2 cellular contexts compared by ENCODE assay signal in the genomic region with DNA sequence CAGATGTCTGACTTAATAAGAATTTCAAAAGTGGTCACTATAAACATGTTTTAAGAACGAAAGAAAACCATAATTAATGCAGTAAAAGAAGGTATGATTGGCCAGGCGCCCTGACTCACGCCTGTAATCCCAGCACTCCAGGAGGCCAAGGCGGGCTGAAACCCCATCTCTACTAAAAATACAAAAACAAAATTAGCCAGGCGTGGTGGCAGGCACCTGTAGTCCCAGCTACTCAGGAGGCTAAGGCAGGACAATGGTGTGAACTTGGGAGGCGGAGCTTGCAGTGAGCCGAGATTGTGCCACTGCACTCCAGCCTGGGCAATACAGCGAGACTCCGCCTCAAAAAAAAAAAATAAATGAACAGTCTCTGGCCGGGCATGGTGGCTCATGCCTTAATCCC.
TF ChIP-seq lines count a peak whose summit lies in the region.

No MANE protein-coding gene starts in this region.

TF ChIP-seq in HEK293, 187 proteins besides CTCF, POLR2A, EP300 and RAD21 (continues in another document):
- TF ChIP-seq ZNF600 (tag by site-specific recombination; IDR thresholded peaks at IDR 0.05) (peak; percentile 29; the same call in 1 of the 2 replicates), PRDM6 (tag by site-specific recombination; IDR thresholded peaks at IDR 0.05) (peak; percentile 80), ZNF121 (tag by site-specific recombination; IDR thresholded peaks at IDR 0.05) (peak; percentile 99), ZSCAN5A (tag by site-specific recombination; IDR thresholded peaks at IDR 0.05) (0 out of 2 replicates have a peak, but pooled peaks have one; percentile 13), ZNF362 (tag by site-specific recombination; IDR thresholded peaks at IDR 0.05) (0 out of 2 replicates have a peak, but pooled peaks have one; percentile 18), ZNF335 (tag by site-specific recombination; conservative IDR thresholded peaks at IDR 0.05) (peak; percentile 57), GLIS1 (tag by site-specific recombination; IDR thresholded peaks at IDR 0.05) (peak; percentile 91), ZBTB8A (tag by site-specific recombination; IDR thresholded peaks at IDR 0.05) (peak; percentile 36), ZIC2 (tag by site-specific recombination; IDR thresholded peaks at IDR 0.05) (peak; percentile 42), ZNF18 (tag by site-specific recombination; IDR thresholded peaks at IDR 0.05) (peak; percentile 99), WT1 (tag by site-specific recombination; IDR thresholded peaks at IDR 0.05) (0 out of 2 replicates have a peak, but pooled peaks have one; percentile 42), OSR2 (tag by site-specific recombination; IDR thresholded peaks at IDR 0.05) (peak; percentile 93), ZEB2 (tag by site-specific recombination; IDR thresholded peaks at IDR 0.05) (0 out of 2 replicates have a peak, but pooled peaks have one; percentile 50), ZXDB (tag by site-specific recombination; IDR thresholded peaks at IDR 0.05) (0 out of 2 replicates have a peak, but pooled peaks have one; percentile 24), ZNF501 (tag by site-specific recombination; IDR thresholded peaks at IDR 0.05) (0 out of 2 replicates have a peak, but pooled peaks have one; percentile 42), SCRT1 (tag by site-specific recombination; IDR thresholded peaks at IDR 0.05; ENCODE audit: borderline replicate concordance) (peak; percentile 99), ZNF423 (tag by site-specific recombination; IDR thresholded peaks at IDR 0.05) (0 out of 2 replicates have a peak, but pooled peaks have one; percentile 25), SP7 (tag by site-specific recombination; IDR thresholded peaks at IDR 0.05) (peak; percentile 52), SCRT2 (tag by site-specific recombination; IDR thresholded peaks at IDR 0.05) (peak; percentile 85), ZNF24 (tag by site-specific recombination; IDR thresholded peaks at IDR 0.05) (0 out of 2 replicates have a peak, but pooled peaks have one; percentile 23), SP2 (tag by site-specific recombination; IDR thresholded peaks at IDR 0.05) (peak; percentile 49)
- TF ChIP-seq, protein P1, sequence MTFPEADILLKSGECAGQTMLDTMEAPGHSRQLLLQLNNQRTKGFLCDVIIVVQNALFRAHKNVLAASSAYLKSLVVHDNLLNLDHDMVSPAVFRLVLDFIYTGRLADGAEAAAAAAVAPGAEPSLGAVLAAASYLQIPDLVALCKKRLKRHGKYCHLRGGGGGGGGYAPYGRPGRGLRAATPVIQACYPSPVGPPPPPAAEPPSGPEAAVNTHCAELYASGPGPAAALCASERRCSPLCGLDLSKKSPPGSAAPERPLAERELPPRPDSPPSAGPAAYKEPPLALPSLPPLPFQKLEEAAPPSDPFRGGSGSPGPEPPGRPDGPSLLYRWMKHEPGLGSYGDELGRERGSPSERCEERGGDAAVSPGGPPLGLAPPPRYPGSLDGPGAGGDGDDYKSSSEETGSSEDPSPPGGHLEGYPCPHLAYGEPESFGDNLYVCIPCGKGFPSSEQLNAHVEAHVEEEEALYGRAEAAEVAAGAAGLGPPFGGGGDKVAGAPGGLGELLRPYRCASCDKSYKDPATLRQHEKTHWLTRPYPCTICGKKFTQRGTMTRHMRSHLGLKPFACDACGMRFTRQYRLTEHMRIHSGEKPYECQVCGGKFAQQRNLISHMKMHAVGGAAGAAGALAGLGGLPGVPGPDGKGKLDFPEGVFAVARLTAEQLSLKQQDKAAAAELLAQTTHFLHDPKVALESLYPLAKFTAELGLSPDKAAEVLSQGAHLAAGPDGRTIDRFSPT (tag by site-specific recombination; IDR thresholded peaks at IDR 0.05), result peak; percentile 65; the same call in 1 of the 2 replicates

TF ChIP-seq in K562, 482 proteins besides CTCF, POLR2A, EP300 and RAD21:
- TF ChIP-seq, protein P2, sequence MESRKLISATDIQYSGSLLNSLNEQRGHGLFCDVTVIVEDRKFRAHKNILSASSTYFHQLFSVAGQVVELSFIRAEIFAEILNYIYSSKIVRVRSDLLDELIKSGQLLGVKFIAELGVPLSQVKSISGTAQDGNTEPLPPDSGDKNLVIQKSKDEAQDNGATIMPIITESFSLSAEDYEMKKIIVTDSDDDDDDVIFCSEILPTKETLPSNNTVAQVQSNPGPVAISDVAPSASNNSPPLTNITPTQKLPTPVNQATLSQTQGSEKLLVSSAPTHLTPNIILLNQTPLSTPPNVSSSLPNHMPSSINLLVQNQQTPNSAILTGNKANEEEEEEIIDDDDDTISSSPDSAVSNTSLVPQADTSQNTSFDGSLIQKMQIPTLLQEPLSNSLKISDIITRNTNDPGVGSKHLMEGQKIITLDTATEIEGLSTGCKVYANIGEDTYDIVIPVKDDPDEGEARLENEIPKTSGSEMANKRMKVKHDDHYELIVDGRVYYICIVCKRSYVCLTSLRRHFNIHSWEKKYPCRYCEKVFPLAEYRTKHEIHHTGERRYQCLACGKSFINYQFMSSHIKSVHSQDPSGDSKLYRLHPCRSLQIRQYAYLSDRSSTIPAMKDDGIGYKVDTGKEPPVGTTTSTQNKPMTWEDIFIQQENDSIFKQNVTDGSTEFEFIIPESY (CRISPR knock-in tag; IDR thresholded peaks at IDR 0.05), result 0 out of 2 replicates have a peak, but pooled peaks have one; percentile 26
- 0 out of 2 replicates have a peak, but pooled peaks have one; percentile 9 for TF ChIP-seq ZNF121 (CRISPR knock-in tag; conservative IDR thresholded peaks at IDR 0.05)
